1 cellular context compared by ENCODE assay signal in genomic region chr12:30732954-30733637, GRCh38.
TF ChIP-seq lines count a peak whose summit lies in the region.

No MANE protein-coding gene starts in this region.

TF ChIP-seq in liver, 16 proteins besides CTCF, POLR2A, EP300 and RAD21 (continued from another document):
- TF ChIP-seq REST (IDR thresholded peaks at IDR 0.05): no peak
- no peak for TF ChIP-seq ZBTB33 (IDR thresholded peaks at IDR 0.05)
- TF ChIP-seq GABPA (IDR thresholded peaks at IDR 0.05 in 1 of 2, conservative IDR thresholded peaks at IDR 0.05 in 1 of 2): no peak
- TF ChIP-seq FOXA1 (IDR thresholded peaks at IDR 0.05): no peak
- peak; percentile 14 for TF ChIP-seq YY1 (IDR thresholded peaks at IDR 0.05)
- TF ChIP-seq TAF1 (conservative IDR thresholded peaks at IDR 0.05): no peak
- TF ChIP-seq EGR1 (IDR thresholded peaks at IDR 0.05; ENCODE audit: low read depth in 2 of 2): no peak
- TF ChIP-seq HNF4A (conservative IDR thresholded peaks at IDR 0.05): peak; percentile 76 to 83
- peak in 1 of 2 donors; percentile 4 for TF ChIP-seq RXRA (IDR thresholded peaks at IDR 0.05)
